1 cellular context compared by ENCODE assay signal in genomic region chr1:53025034-53025777, GRCh38.
TF ChIP-seq lines count a peak whose summit lies in the region.

No MANE protein-coding gene starts in this region.

TF ChIP-seq in HepG2, 621 proteins besides CTCF, POLR2A, EP300 and RAD21 (continued from another document and continues in another):
- TF ChIP-seq SNAPC4 (CRISPR knock-in tag; IDR thresholded peaks at IDR 0.05) (no peak), SALL1 (CRISPR knock-in tag; IDR thresholded peaks at IDR 0.05) (peak; percentile 80), ZMYM4 (CRISPR knock-in tag; IDR thresholded peaks at IDR 0.05) (peak; percentile 82), ARNTL (CRISPR knock-in tag; IDR thresholded peaks at IDR 0.05) (peak; percentile 80), PHF20 (CRISPR knock-in tag; IDR thresholded peaks at IDR 0.05) (no peak), MEIS1 (CRISPR knock-in tag; IDR thresholded peaks at IDR 0.05; ENCODE audit: borderline replicate concordance) (peak; percentile 82; the same call in 1 of the 2 replicates), TOE1 (CRISPR knock-in tag; IDR thresholded peaks at IDR 0.05) (no peak), ZNF713 (CRISPR knock-in tag; IDR thresholded peaks at IDR 0.05) (no peak), BHLHE40 (IDR thresholded peaks at IDR 0.05; ENCODE audit: low read length) (no peak), ZNF12 (CRISPR knock-in tag; IDR thresholded peaks at IDR 0.05) (no peak), PPARG (CRISPR knock-in tag; conservative IDR thresholded peaks at IDR 0.05) (no peak), ZNF251 (CRISPR knock-in tag; IDR thresholded peaks at IDR 0.05) (no peak), NR2C2 (CRISPR knock-in tag; IDR thresholded peaks at IDR 0.05; ENCODE audit: borderline replicate concordance) (peak; percentile 58; the same call in 1 of the 2 replicates), ZNF839 (CRISPR knock-in tag; IDR thresholded peaks at IDR 0.05; ENCODE audit: borderline replicate concordance) (no peak), NR2F6 (IDR thresholded peaks at IDR 0.05) (peak; percentile 89), NR2F6 (CRISPR knock-in tag; IDR thresholded peaks at IDR 0.05) (peak; percentile 91), AGO2 (optimal IDR thresholded peaks at IDR 0.05; ENCODE audit: low read depth, low read length) (no peak), ZNF766 (CRISPR knock-in tag; IDR thresholded peaks at IDR 0.05; ENCODE audit: borderline replicate concordance) (no peak), NR2F2 (IDR thresholded peaks at IDR 0.05; ENCODE audit: borderline replicate concordance, low read depth) (peak; percentile 55; the same call in 1 of the 2 replicates), FOSL2 (CRISPR knock-in tag; IDR thresholded peaks at IDR 0.05) (peak; percentile 81), ZNF740 (CRISPR knock-in tag; IDR thresholded peaks at IDR 0.05) (no peak), NFATC3 (CRISPR knock-in tag; IDR thresholded peaks at IDR 0.05) (no peak), TFDP2 (CRISPR knock-in tag; IDR thresholded peaks at IDR 0.05) (no peak), TRAFD1 (CRISPR knock-in tag; IDR thresholded peaks at IDR 0.05; ENCODE audit: borderline replicate concordance) (no peak), RFXANK (CRISPR knock-in tag; IDR thresholded peaks at IDR 0.05) (no peak), TBX2 (CRISPR knock-in tag; IDR thresholded peaks at IDR 0.05; ENCODE audit: borderline replicate concordance) (peak; percentile 57; the same call in 1 of the 2 replicates), TGIF2 (CRISPR knock-in tag; IDR thresholded peaks at IDR 0.05) (peak; percentile 98), SIX1 (CRISPR knock-in tag; IDR thresholded peaks at IDR 0.05; ENCODE audit: borderline replicate concordance) (peak; percentile 22; the same call in 1 of the 2 replicates), ZNF710 (CRISPR knock-in tag; IDR thresholded peaks at IDR 0.05; ENCODE audit: borderline replicate concordance) (no peak), PLSCR1 (CRISPR knock-in tag; IDR thresholded peaks at IDR 0.05; ENCODE audit: borderline replicate concordance) (no peak), ZBTB43 (CRISPR knock-in tag; conservative IDR thresholded peaks at IDR 0.05) (peak; percentile 61; the same call in 1 of the 2 replicates), ESRRA (CRISPR knock-in tag; IDR thresholded peaks at IDR 0.05; ENCODE audit: low read depth) (peak; percentile 93), NAIF1 (CRISPR knock-in tag; IDR thresholded peaks at IDR 0.05; ENCODE audit: borderline replicate concordance) (no peak), MIXL1 (CRISPR knock-in tag; IDR thresholded peaks at IDR 0.05) (peak; percentile 58), ZNF235 (CRISPR knock-in tag; IDR thresholded peaks at IDR 0.05; ENCODE audit: borderline replicate concordance) (no peak), CEBPB (IDR thresholded peaks at IDR 0.05; ENCODE audit: borderline replicate concordance, low read depth, low read length) (peak; percentile 97), THAP8 (CRISPR knock-in tag; IDR thresholded peaks at IDR 0.05; ENCODE audit: borderline replicate concordance) (no peak), POLR2AphosphoS2 (IDR thresholded peaks at IDR 0.05; ENCODE audit: low read depth, low read length) (no peak), ATF1 (CRISPR knock-in tag; IDR thresholded peaks at IDR 0.05) (peak; percentile 48; the same call in 1 of the 2 replicates), ZNF207 (IDR thresholded peaks at IDR 0.05; ENCODE audit: borderline replicate concordance) (no peak), GATAD2A (CRISPR knock-in tag; IDR thresholded peaks at IDR 0.05) (peak; percentile 85), NR0B2 (CRISPR knock-in tag; IDR thresholded peaks at IDR 0.05) (no peak), CBX1 (IDR thresholded peaks at IDR 0.05; ENCODE audit: low read depth) (no peak), MED13 (CRISPR knock-in tag; IDR thresholded peaks at IDR 0.05) (no peak), SATB2 (CRISPR knock-in tag; IDR thresholded peaks at IDR 0.05) (no peak), ZGPAT (CRISPR knock-in tag; IDR thresholded peaks at IDR 0.05) (peak; percentile 72; the same call in 1 of the 2 replicates)
